In the genomic region with DNA sequence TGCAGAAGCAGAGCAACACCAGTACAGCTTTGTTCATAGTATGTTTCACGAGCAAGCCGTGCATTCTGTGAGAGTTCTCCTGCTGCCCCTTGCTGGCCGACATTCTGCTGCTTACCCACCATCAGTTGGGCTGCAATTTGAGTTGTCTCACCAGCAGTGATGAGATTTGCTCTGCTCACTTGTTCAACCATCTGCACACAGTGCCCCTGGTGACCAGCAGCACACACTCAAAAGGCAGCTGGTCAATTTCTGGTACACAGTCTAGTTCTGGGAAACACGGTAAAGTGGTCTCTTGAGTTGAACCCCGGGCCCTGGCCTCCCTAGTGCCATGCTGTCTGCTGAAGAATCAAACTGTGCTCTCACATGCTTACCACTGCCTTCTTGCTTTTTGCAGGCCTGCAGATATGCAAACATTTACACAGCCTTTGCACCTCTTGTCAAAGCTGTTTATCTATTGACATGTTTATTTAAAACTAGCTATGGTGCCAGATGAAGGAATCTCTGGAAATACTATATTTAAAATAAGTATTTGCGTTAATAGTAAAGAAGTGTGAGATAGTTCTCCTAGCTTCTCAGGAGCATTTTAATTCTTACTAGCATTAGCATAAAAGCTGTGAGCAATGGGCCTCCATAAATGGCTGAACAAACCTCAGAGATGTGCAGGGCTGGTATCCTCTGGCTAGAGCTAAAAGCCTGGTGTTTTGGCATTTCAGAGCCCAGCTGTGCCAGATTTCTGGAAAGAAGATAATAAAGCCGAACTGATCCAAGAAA, we compare ENCODE assay signal across 1 cellular context.
A peak's percentile ranks its signal among the peaks of the same experiment; 100 is the strongest.
TF ChIP-seq lines count a peak whose summit lies in the region.

No MANE protein-coding gene starts in this region.

TF ChIP-seq in HepG2, 621 proteins besides CTCF, POLR2A, EP300 and RAD21 (continued from another document and continues in another):
- TF ChIP-seq, protein P1, sequence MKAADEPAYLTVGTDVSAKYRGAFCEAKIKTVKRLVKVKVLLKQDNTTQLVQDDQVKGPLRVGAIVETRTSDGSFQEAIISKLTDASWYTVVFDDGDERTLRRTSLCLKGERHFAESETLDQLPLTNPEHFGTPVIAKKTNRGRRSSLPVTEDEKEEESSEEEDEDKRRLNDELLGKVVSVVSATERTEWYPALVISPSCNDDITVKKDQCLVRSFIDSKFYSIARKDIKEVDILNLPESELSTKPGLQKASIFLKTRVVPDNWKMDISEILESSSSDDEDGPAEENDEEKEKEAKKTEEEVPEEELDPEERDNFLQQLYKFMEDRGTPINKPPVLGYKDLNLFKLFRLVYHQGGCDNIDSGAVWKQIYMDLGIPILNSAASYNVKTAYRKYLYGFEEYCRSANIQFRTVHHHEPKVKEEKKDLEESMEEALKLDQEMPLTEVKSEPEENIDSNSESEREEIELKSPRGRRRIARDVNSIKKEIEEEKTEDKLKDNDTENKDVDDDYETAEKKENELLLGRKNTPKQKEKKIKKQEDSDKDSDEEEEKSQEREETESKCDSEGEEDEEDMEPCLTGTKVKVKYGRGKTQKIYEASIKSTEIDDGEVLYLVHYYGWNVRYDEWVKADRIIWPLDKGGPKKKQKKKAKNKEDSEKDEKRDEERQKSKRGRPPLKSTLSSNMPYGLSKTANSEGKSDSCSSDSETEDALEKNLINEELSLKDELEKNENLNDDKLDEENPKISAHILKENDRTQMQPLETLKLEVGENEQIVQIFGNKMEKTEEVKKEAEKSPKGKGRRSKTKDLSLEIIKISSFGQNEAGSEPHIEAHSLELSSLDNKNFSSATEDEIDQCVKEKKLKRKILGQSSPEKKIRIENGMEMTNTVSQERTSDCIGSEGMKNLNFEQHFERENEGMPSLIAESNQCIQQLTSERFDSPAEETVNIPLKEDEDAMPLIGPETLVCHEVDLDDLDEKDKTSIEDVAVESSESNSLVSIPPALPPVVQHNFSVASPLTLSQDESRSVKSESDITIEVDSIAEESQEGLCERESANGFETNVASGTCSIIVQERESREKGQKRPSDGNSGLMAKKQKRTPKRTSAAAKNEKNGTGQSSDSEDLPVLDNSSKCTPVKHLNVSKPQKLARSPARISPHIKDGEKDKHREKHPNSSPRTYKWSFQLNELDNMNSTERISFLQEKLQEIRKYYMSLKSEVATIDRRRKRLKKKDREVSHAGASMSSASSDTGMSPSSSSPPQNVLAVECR (CRISPR knock-in tag; IDR thresholded peaks at IDR 0.05; ENCODE audit: borderline replicate concordance) = peak; percentile 17; the same call in 1 of the 2 replicates
- TF ChIP-seq TIGD3 (CRISPR knock-in tag; IDR thresholded peaks at IDR 0.05; ENCODE audit: borderline replicate concordance) (no peak), ZNF558 (CRISPR knock-in tag; IDR thresholded peaks at IDR 0.05; ENCODE audit: borderline replicate concordance) (no peak), ZUFSP (CRISPR knock-in tag; IDR thresholded peaks at IDR 0.05; ENCODE audit: borderline replicate concordance) (no peak), ZNF383 (CRISPR knock-in tag; IDR thresholded peaks at IDR 0.05; ENCODE audit: borderline replicate concordance) (no peak), POGZ (CRISPR knock-in tag; IDR thresholded peaks at IDR 0.05) (0 out of 2 replicates have a peak, but pooled peaks have one; percentile 38), NFKB2 (CRISPR knock-in tag; IDR thresholded peaks at IDR 0.05; ENCODE audit: borderline replicate concordance) (no peak), SP4 (CRISPR knock-in tag; IDR thresholded peaks at IDR 0.05) (no peak), ZNF292 (CRISPR knock-in tag; IDR thresholded peaks at IDR 0.05; ENCODE audit: borderline replicate concordance, low read depth) (peak; percentile 69; the same call in 1 of the 2 replicates), ZNF451 (CRISPR knock-in tag; IDR thresholded peaks at IDR 0.05) (no peak), AHDC1 (CRISPR knock-in tag; IDR thresholded peaks at IDR 0.05; ENCODE audit: borderline replicate concordance) (peak; percentile 61; the same call in 1 of the 2 replicates), HMGXB4 (CRISPR knock-in tag; IDR thresholded peaks at IDR 0.05; ENCODE audit: borderline replicate concordance in 1 of 2, low read depth in 1 of 2) (0 out of 4 replicates have a peak, but pooled peaks of 1 of the 2 experiments have one; percentile 27), ZNF331 (CRISPR knock-in tag; IDR thresholded peaks at IDR 0.05) (0 out of 2 replicates have a peak, but pooled peaks have one; percentile 12), ZNF572 (CRISPR knock-in tag; IDR thresholded peaks at IDR 0.05) (no peak), ZFP82 (CRISPR knock-in tag; IDR thresholded peaks at IDR 0.05; ENCODE audit: borderline replicate concordance) (no peak), HHEX (CRISPR knock-in tag; IDR thresholded peaks at IDR 0.05) (peak; percentile 49; the same call in 1 of the 2 replicates)
- TF ChIP-seq, protein P2, sequence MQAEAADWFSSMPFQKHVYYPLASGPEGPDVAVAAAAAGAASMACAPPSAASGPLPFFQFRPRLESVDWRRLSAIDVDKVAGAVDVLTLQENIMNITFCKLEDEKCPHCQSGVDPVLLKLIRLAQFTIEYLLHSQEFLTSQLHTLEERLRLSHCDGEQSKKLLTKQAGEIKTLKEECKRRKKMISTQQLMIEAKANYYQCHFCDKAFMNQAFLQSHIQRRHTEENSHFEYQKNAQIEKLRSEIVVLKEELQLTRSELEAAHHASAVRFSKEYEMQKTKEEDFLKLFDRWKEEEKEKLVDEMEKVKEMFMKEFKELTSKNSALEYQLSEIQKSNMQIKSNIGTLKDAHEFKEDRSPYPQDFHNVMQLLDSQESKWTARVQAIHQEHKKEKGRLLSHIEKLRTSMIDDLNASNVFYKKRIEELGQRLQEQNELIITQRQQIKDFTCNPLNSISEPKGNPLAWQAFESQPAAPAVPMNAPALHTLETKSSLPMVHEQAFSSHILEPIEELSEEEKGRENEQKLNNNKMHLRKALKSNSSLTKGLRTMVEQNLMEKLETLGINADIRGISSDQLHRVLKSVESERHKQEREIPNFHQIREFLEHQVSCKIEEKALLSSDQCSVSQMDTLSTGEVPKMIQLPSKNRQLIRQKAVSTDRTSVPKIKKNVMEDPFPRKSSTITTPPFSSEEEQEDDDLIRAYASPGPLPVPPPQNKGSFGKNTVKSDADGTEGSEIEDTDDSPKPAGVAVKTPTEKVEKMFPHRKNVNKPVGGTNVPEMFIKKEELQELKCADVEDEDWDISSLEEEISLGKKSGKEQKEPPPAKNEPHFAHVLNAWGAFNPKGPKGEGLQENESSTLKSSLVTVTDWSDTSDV (CRISPR knock-in tag; IDR thresholded peaks at IDR 0.05) = no peak
- TF ChIP-seq, protein P3, sequence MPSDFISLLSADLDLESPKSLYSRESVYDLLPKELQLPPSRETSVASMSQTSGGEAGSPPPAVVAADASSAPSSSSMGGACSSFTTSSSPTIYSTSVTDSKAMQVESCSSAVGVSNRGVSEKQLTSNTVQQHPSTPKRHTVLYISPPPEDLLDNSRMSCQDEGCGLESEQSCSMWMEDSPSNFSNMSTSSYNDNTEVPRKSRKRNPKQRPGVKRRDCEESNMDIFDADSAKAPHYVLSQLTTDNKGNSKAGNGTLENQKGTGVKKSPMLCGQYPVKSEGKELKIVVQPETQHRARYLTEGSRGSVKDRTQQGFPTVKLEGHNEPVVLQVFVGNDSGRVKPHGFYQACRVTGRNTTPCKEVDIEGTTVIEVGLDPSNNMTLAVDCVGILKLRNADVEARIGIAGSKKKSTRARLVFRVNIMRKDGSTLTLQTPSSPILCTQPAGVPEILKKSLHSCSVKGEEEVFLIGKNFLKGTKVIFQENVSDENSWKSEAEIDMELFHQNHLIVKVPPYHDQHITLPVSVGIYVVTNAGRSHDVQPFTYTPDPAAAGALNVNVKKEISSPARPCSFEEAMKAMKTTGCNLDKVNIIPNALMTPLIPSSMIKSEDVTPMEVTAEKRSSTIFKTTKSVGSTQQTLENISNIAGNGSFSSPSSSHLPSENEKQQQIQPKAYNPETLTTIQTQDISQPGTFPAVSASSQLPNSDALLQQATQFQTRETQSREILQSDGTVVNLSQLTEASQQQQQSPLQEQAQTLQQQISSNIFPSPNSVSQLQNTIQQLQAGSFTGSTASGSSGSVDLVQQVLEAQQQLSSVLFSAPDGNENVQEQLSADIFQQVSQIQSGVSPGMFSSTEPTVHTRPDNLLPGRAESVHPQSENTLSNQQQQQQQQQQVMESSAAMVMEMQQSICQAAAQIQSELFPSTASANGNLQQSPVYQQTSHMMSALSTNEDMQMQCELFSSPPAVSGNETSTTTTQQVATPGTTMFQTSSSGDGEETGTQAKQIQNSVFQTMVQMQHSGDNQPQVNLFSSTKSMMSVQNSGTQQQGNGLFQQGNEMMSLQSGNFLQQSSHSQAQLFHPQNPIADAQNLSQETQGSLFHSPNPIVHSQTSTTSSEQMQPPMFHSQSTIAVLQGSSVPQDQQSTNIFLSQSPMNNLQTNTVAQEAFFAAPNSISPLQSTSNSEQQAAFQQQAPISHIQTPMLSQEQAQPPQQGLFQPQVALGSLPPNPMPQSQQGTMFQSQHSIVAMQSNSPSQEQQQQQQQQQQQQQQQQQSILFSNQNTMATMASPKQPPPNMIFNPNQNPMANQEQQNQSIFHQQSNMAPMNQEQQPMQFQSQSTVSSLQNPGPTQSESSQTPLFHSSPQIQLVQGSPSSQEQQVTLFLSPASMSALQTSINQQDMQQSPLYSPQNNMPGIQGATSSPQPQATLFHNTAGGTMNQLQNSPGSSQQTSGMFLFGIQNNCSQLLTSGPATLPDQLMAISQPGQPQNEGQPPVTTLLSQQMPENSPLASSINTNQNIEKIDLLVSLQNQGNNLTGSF (CRISPR knock-in tag; IDR thresholded peaks at IDR 0.05) = no peak
- TF ChIP-seq, protein P4, sequence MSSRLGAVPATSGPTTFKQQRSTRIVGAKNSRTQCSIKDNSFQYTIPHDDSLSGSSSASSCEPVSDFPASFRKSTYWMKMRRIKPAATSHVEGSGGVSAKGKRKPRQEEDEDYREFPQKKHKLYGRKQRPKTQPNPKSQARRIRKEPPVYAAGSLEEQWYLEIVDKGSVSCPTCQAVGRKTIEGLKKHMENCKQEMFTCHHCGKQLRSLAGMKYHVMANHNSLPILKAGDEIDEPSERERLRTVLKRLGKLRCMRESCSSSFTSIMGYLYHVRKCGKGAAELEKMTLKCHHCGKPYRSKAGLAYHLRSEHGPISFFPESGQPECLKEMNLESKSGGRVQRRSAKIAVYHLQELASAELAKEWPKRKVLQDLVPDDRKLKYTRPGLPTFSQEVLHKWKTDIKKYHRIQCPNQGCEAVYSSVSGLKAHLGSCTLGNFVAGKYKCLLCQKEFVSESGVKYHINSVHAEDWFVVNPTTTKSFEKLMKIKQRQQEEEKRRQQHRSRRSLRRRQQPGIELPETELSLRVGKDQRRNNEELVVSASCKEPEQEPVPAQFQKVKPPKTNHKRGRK (CRISPR knock-in tag; IDR thresholded peaks at IDR 0.05) = 0 out of 2 replicates have a peak, but pooled peaks have one; percentile 30
